2 cellular contexts compared by ENCODE assay signal in genomic region chr16:3101018-3101840, GRCh38.
TF ChIP-seq lines count a peak whose summit lies in the region.

No MANE protein-coding gene starts in this region.

TF ChIP-seq in SK-N-SH, 30 proteins besides CTCF, POLR2A, EP300 and RAD21 (continued from another document):
- TF ChIP-seq, protein P1, sequence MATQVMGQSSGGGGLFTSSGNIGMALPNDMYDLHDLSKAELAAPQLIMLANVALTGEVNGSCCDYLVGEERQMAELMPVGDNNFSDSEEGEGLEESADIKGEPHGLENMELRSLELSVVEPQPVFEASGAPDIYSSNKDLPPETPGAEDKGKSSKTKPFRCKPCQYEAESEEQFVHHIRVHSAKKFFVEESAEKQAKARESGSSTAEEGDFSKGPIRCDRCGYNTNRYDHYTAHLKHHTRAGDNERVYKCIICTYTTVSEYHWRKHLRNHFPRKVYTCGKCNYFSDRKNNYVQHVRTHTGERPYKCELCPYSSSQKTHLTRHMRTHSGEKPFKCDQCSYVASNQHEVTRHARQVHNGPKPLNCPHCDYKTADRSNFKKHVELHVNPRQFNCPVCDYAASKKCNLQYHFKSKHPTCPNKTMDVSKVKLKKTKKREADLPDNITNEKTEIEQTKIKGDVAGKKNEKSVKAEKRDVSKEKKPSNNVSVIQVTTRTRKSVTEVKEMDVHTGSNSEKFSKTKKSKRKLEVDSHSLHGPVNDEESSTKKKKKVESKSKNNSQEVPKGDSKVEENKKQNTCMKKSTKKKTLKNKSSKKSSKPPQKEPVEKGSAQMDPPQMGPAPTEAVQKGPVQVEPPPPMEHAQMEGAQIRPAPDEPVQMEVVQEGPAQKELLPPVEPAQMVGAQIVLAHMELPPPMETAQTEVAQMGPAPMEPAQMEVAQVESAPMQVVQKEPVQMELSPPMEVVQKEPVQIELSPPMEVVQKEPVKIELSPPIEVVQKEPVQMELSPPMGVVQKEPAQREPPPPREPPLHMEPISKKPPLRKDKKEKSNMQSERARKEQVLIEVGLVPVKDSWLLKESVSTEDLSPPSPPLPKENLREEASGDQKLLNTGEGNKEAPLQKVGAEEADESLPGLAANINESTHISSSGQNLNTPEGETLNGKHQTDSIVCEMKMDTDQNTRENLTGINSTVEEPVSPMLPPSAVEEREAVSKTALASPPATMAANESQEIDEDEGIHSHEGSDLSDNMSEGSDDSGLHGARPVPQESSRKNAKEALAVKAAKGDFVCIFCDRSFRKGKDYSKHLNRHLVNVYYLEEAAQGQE (IDR thresholded peaks at IDR 0.05; ENCODE audit: low read depth, low read length), result no peak
- no peak for TF ChIP-seq FOXJ3 (CRISPR knock-in tag; IDR thresholded peaks at IDR 0.05)
- no peak for TF ChIP-seq ZBTB33 (IDR thresholded peaks at IDR 0.05; ENCODE audit: borderline replicate concordance, low read depth)
- TF ChIP-seq NRF1 (IDR thresholded peaks at IDR 0.05; ENCODE audit: low read depth, low read length), result no peak
- no peak for TF ChIP-seq PBX3 (IDR thresholded peaks at IDR 0.05)
- TF ChIP-seq NFIC (IDR thresholded peaks at IDR 0.05; ENCODE audit: borderline replicate concordance), result no peak
- TF ChIP-seq IRF3 (IDR thresholded peaks at IDR 0.05; ENCODE audit: low read depth, low read length), result no peak

TF ChIP-seq in SK-N-SH treated with all-trans-retinoic acid at 6 μM for 48 hours, 23 proteins besides CTCF, POLR2A, EP300 and RAD21 (continued from another document):
- TF ChIP-seq SNAI2 (CRISPR knock-in tag; IDR thresholded peaks at IDR 0.05), result no peak
- TF ChIP-seq ZNF565 (CRISPR knock-in tag; conservative IDR thresholded peaks at IDR 0.05; ENCODE audit: low read depth), result no peak
- no peak for TF ChIP-seq POU6F1 (CRISPR knock-in tag; IDR thresholded peaks at IDR 0.05; ENCODE audit: borderline replicate concordance, low read depth)
- TF ChIP-seq, protein P2, sequence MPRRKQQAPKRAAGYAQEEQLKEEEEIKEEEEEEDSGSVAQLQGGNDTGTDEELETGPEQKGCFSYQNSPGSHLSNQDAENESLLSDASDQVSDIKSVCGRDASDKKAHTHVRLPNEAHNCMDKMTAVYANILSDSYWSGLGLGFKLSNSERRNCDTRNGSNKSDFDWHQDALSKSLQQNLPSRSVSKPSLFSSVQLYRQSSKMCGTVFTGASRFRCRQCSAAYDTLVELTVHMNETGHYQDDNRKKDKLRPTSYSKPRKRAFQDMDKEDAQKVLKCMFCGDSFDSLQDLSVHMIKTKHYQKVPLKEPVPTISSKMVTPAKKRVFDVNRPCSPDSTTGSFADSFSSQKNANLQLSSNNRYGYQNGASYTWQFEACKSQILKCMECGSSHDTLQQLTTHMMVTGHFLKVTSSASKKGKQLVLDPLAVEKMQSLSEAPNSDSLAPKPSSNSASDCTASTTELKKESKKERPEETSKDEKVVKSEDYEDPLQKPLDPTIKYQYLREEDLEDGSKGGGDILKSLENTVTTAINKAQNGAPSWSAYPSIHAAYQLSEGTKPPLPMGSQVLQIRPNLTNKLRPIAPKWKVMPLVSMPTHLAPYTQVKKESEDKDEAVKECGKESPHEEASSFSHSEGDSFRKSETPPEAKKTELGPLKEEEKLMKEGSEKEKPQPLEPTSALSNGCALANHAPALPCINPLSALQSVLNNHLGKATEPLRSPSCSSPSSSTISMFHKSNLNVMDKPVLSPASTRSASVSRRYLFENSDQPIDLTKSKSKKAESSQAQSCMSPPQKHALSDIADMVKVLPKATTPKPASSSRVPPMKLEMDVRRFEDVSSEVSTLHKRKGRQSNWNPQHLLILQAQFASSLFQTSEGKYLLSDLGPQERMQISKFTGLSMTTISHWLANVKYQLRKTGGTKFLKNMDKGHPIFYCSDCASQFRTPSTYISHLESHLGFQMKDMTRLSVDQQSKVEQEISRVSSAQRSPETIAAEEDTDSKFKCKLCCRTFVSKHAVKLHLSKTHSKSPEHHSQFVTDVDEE (CRISPR knock-in tag; IDR thresholded peaks at IDR 0.05), result no peak
